ENCODE assay signal across 1 cellular context in the genomic region with DNA sequence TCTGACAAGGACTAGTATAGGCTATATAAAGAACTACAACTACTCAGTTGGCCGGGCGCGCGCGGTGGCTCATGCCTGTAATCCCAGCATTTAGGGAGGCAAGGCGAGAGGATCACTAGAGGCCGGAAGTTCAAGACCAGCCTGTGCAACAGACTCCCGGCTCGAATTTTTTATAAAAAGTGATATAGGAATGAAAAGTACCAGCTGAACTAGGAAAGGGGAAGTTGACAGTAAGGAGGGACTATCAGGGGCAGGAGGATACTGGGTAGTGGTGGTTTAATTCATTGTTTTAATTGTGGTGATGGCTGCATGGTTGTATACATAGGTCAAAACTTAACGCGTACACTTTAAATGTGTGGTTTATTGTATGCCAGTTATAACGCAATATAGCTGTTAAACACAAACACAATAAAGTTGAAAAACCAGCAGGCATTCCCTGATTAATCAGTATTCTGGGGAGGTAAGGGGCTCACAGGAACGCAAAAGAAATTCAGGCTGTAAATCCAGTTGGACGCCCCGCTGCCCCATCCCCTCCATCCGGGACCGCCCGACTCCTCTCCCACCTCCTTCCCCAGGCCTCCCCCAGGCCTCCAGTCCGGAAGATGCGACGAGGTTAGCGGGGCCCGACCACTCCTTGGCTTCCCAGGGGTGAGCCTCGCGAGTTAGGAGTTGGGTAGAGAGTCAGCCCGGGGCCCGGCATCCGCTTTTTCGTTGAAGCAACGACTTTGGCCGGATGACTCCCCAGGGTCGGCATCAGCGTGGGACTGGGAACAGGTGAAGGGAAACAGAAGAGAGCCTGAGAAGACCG.
A peak's percentile ranks its signal among the peaks of the same experiment; 100 is the strongest.
TF ChIP-seq lines count a peak whose summit lies in the region.

No MANE protein-coding gene starts in this region.

TF ChIP-seq in HepG2, 621 proteins besides CTCF, POLR2A, EP300 and RAD21 (continued from another document and continues in another):
- TF ChIP-seq CHD4 (IDR thresholded peaks at IDR 0.05; ENCODE audit: borderline replicate concordance, low read length) = no peak
- TF ChIP-seq ZNF770 (CRISPR knock-in tag; IDR thresholded peaks at IDR 0.05) = peak; percentile 76
- no peak for TF ChIP-seq ERF (CRISPR knock-in tag; IDR thresholded peaks at IDR 0.05)
- TF ChIP-seq ATF7-NPFF (CRISPR knock-in tag; IDR thresholded peaks at IDR 0.05; ENCODE audit: low read depth) = no peak
- peak in 1 of 2 experiments; percentile 35; a peak in 1 of 4 replicates for TF ChIP-seq NR2F1 (CRISPR knock-in tag; IDR thresholded peaks at IDR 0.05)
- TF ChIP-seq UBTF (CRISPR knock-in tag; IDR thresholded peaks at IDR 0.05) = no peak
- TF ChIP-seq ZNF276 (CRISPR knock-in tag; IDR thresholded peaks at IDR 0.05; ENCODE audit: low read depth) = no peak
- TF ChIP-seq NFRKB (IDR thresholded peaks at IDR 0.05) = no peak
- no peak for TF ChIP-seq ZMYM3 (CRISPR knock-in tag; IDR thresholded peaks at IDR 0.05)
- TF ChIP-seq KDM4B (CRISPR knock-in tag; IDR thresholded peaks at IDR 0.05) = 0 out of 2 replicates have a peak, but pooled peaks have one; percentile 16
- TF ChIP-seq MTA3 (CRISPR knock-in tag; IDR thresholded peaks at IDR 0.05) = no peak
- TF ChIP-seq ZEB1 (IDR thresholded peaks at IDR 0.05; ENCODE audit: insufficient replicate concordance, low read depth) = peak; percentile 90
- TF ChIP-seq, protein P1, sequence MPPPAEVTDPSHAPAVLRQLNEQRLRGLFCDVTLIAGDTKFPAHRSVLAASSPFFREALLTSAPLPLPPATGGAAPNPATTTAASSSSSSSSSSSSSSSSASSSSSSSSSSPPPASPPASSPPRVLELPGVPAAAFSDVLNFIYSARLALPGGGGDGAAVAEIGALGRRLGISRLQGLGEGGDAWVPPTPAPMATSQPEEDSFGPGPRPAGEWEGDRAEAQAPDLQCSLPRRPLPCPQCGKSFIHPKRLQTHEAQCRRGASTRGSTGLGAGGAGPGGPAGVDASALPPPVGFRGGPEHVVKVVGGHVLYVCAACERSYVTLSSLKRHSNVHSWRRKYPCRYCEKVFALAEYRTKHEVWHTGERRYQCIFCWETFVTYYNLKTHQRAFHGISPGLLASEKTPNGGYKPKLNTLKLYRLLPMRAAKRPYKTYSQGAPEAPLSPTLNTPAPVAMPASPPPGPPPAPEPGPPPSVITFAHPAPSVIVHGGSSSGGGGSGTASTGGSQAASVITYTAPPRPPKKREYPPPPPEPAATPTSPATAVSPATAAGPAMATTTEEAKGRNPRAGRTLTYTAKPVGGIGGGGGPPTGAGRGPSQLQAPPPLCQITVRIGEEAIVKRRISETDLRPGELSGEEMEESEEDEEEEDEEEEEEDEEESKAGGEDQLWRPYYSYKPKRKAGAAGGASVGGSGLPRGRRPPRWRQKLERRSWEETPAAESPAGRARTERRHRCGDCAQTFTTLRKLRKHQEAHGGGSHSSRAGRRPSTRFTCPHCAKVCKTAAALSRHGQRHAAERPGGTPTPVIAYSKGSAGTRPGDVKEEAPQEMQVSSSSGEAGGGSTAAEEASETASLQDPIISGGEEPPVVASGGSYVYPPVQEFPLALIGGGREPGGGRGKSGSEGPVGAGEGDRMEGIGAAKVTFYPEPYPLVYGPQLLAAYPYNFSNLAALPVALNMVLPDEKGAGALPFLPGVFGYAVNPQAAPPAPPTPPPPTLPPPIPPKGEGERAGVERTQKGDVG (CRISPR knock-in tag; IDR thresholded peaks at IDR 0.05; ENCODE audit: borderline replicate concordance) = no peak
- TF ChIP-seq ZNF547 (CRISPR knock-in tag; IDR thresholded peaks at IDR 0.05) = no peak
- no peak for TF ChIP-seq GFI1 (CRISPR knock-in tag; IDR thresholded peaks at IDR 0.05; ENCODE audit: borderline replicate concordance)
- no peak for TF ChIP-seq ZKSCAN8 (CRISPR knock-in tag; IDR thresholded peaks at IDR 0.05; ENCODE audit: borderline replicate concordance)
- TF ChIP-seq ZXDC (CRISPR knock-in tag; IDR thresholded peaks at IDR 0.05) = no peak
- peak; percentile 5; the same call in 1 of the 2 replicates for TF ChIP-seq ATF6 (CRISPR knock-in tag; conservative IDR thresholded peaks at IDR 0.05)
- TF ChIP-seq ZNF589 (CRISPR knock-in tag; conservative IDR thresholded peaks at IDR 0.05) = 0 out of 2 replicates have a peak, but pooled peaks have one; percentile 11
- TF ChIP-seq ZNF543 (CRISPR knock-in tag; IDR thresholded peaks at IDR 0.05) = no peak
- TF ChIP-seq, protein P2, sequence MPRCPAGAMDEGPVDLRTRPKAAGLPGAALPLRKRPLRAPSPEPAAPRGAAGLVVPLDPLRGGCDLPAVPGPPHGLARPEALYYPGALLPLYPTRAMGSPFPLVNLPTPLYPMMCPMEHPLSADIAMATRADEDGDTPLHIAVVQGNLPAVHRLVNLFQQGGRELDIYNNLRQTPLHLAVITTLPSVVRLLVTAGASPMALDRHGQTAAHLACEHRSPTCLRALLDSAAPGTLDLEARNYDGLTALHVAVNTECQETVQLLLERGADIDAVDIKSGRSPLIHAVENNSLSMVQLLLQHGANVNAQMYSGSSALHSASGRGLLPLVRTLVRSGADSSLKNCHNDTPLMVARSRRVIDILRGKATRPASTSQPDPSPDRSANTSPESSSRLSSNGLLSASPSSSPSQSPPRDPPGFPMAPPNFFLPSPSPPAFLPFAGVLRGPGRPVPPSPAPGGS (CRISPR knock-in tag; IDR thresholded peaks at IDR 0.05) = no peak
- TF ChIP-seq, protein P3, sequence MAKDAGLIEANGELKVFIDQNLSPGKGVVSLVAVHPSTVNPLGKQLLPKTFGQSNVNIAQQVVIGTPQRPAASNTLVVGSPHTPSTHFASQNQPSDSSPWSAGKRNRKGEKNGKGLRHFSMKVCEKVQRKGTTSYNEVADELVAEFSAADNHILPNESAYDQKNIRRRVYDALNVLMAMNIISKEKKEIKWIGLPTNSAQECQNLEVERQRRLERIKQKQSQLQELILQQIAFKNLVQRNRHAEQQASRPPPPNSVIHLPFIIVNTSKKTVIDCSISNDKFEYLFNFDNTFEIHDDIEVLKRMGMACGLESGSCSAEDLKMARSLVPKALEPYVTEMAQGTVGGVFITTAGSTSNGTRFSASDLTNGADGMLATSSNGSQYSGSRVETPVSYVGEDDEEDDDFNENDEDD (CRISPR knock-in tag; IDR thresholded peaks at IDR 0.05; ENCODE audit: borderline replicate concordance) = no peak
- no peak for TF ChIP-seq ZNF44 (CRISPR knock-in tag; IDR thresholded peaks at IDR 0.05)
- no peak for TF ChIP-seq LCORL (IDR thresholded peaks at IDR 0.05)
- no peak for TF ChIP-seq LCORL (CRISPR knock-in tag; IDR thresholded peaks at IDR 0.05)
- TF ChIP-seq IRX3 (CRISPR knock-in tag; IDR thresholded peaks at IDR 0.05; ENCODE audit: borderline replicate concordance, low read depth) = no peak
- 0 out of 2 replicates have a peak, but pooled peaks have one; percentile 38 for TF ChIP-seq HHEX (CRISPR knock-in tag; IDR thresholded peaks at IDR 0.05)
- TF ChIP-seq, protein P4, sequence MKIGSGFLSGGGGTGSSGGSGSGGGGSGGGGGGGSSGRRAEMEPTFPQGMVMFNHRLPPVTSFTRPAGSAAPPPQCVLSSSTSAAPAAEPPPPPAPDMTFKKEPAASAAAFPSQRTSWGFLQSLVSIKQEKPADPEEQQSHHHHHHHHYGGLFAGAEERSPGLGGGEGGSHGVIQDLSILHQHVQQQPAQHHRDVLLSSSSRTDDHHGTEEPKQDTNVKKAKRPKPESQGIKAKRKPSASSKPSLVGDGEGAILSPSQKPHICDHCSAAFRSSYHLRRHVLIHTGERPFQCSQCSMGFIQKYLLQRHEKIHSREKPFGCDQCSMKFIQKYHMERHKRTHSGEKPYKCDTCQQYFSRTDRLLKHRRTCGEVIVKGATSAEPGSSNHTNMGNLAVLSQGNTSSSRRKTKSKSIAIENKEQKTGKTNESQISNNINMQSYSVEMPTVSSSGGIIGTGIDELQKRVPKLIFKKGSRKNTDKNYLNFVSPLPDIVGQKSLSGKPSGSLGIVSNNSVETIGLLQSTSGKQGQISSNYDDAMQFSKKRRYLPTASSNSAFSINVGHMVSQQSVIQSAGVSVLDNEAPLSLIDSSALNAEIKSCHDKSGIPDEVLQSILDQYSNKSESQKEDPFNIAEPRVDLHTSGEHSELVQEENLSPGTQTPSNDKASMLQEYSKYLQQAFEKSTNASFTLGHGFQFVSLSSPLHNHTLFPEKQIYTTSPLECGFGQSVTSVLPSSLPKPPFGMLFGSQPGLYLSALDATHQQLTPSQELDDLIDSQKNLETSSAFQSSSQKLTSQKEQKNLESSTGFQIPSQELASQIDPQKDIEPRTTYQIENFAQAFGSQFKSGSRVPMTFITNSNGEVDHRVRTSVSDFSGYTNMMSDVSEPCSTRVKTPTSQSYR (CRISPR knock-in tag; IDR thresholded peaks at IDR 0.05; ENCODE audit: borderline replicate concordance) = peak; percentile 13; the same call in 1 of the 2 replicates
- no peak; the same call in 1 of the 2 replicates for TF ChIP-seq SOX5 (CRISPR knock-in tag; IDR thresholded peaks at IDR 0.05; ENCODE audit: borderline replicate concordance)
